24 cellular contexts compared by ENCODE assay signal in genomic region chr1:81432654-81433109, GRCh38.
DNase-seq lines count a peak whose midpoint lies in the region; ATAC-seq and TF ChIP-seq lines count a peak whose summit lies in the region.
"Had no signal": no experiment of that assay in that cellular context is flagged by ENCODE, and none has a peak within 500 bp of the region (broad histone marks: within the 10 kb centered on the region; RNA-seq: fewer than 3 reads in every experiment).

No MANE protein-coding gene starts in this region.

- peak in 1 of 2 donors; percentile 19 for DNase-seq in heart right ventricle
- DNase-seq in lung microvascular endothelial cell (ENCODE audit: low read depth in 2 of 2): peak; percentile 1 to 8
- peak; percentile 29 for DNase-seq in retina
- DNase-seq in NCI-H774 (lab: John Stamatoyannopoulos, UW): no peak
- DNase-seq: activated CD4-positive, alpha-beta T cell treated with anti-CD3 and anti-CD28 coated beads for 48 hours; activated CD8-positive, alpha-beta memory T cell treated with anti-CD3 and anti-CD28 coated beads for 24 hours; activated effector memory CD4-positive, alpha-beta T cell treated with anti-CD3 and anti-CD28 coated beads, Interleukin-2, amount 50 U/mL, for 16 hours; activated naive CD8-positive, alpha-beta T cell treated with anti-CD3 and anti-CD28 coated beads for 36 hours; aorta; caudate nucleus; DMS153; GOT3; natural killer cell; NCI-H1092; NCI-H1930; pancreas; SHP77 treated with DMSO at 0.1 percent for 48 hours; stimulated activated naive CD4-positive, alpha-beta T cell; testis had no signal

- H3K27me3 ChIP-seq in HUES64 (ENCODE audit: insufficient read depth, low read length) (no peaks in the 10 kb centered on the region), heart right ventricle (no peaks in the 10 kb centered on the region)
- H3K27me3 ChIP-seq: gastroesophageal sphincter, pancreas, testis had no signal

- H3K4me1 ChIP-seq in HUES64 (ENCODE audit: insufficient read depth, low read length) (peaks cover 51% of the 10 kb centered on the region), heart right ventricle (peaks cover 0 to 52% (median 30%) of the 10 kb centered on the region in 9 donors)
- H3K4me1 ChIP-seq: testis had no signal

- TF ChIP-seq CTCF in heart right ventricle (IDR thresholded peaks at IDR 0.05): no peak

- H3K9me3 ChIP-seq in HUES64 (ENCODE audit: insufficient read depth, low read depth, low read length) (no peaks in the 10 kb centered on the region), heart right ventricle (no peaks in the 10 kb centered on the region)
- H3K9me3 ChIP-seq: gastroesophageal sphincter, pancreas, testis had no signal

- intact Hi-C loops in heart right ventricle (cut with DNase I): loop anchor here in 1 of 10 donors (10.0 kb wide), 1 partner anchor 62 kb away; no protein-coding TSS in a partner anchor

- H3K9ac ChIP-seq in HUES64 (ENCODE audit: low read depth, low read length): no peak overlapping the region

- 92% methylated on average over 7 of the region's 8 CpGs for WGBS in HUES64
- WGBS in heart right ventricle, 2 donors: 56 to 64% methylated on average over 8 of the region's 8 CpGs

- H3K27ac ChIP-seq in HUES64 (ENCODE audit: low read depth, low read length) (peak overlapping the region; percentile 76; the same call in 1 of the 2 replicates), heart right ventricle (peak overlapping the region in 9 of 10 donors; percentile 18 to 83 (median 55))
- H3K27ac ChIP-seq: pancreas, testis had no signal

- ATAC-seq in heart right ventricle (peak in 7 of 8 donors; percentile 22 to 77 (median 66)), GM19455 (IDR thresholded peaks at IDR 0.05; ENCODE audit: unreplicated experiment) (no peak), HG03469 (IDR thresholded peaks at IDR 0.05; ENCODE audit: unreplicated experiment) (no peak)
- ATAC-seq: gastroesophageal sphincter, natural killer cell, pancreas, sciatic nerve had no signal

- no peak overlapping the region for H3K4me3 ChIP-seq in HUES64 (ENCODE audit: low read length)
- H3K4me3 ChIP-seq in heart right ventricle: no peak overlapping the region
- H3K4me3 ChIP-seq: gastroesophageal sphincter, pancreas, testis had no signal

- no peaks in the 10 kb centered on the region for H3K36me3 ChIP-seq in HUES64 (ENCODE audit: insufficient read depth, low read length)
- H3K36me3 ChIP-seq in heart right ventricle: no peaks in the 10 kb centered on the region
- H3K36me3 ChIP-seq: gastroesophageal sphincter, pancreas had no signal

Comparison
In these comparisons a context has a peak if more than half of its experiments do, and no peak if none do; other contexts are left out.
1. ATAC-seq: peak in heart right ventricle (7 of 8); none in GM19455 (single experiment) and HG03469 (single experiment).